In genomic region chr17:74631468-74632195, GRCh38 we compare ENCODE assay signal across 12 cellular contexts. TPM values are rescaled to one million over a fixed set of nuclear protein-coding genes. Genes with fewer than 3 reads are reported as not detected.
A peak's percentile ranks its signal among the peaks of the same experiment; 100 is the strongest.
DNase-seq lines count a peak whose midpoint lies in the region; ATAC-seq, FAIRE-seq and TF ChIP-seq lines count a peak whose summit lies in the region.
"Had no signal": no experiment of that assay in that cellular context is flagged by ENCODE, and none has a peak within 500 bp of the region (broad histone marks: within the 10 kb centered on the region; RNA-seq: fewer than 3 reads in every experiment).

No MANE protein-coding gene starts in this region.

- H3K56ac ChIP-seq in H1 (replicated peaks; ENCODE audit: insufficient read length, low read depth, low read length): no peak overlapping the region

- H3K36me3 ChIP-seq in H1 (ENCODE audit: control insufficient read depth in 2 of 4, insufficient read depth in 4 of 4, low read length in 3 of 4): no peaks in the 10 kb centered on the region
- no peaks in the 10 kb centered on the region for H3K36me3 ChIP-seq in breast epithelium

- H3K9me3 Mint-ChIP-seq in T-helper 2 cell treated with Interferon-gamma antibody and Interleukin-4, amounts not matched to agents 5 μg/mL and 100 μg/mL, for 36 hours: peaks cover 4% of the 10 kb centered on the region

- H3K79me2 ChIP-seq in H1 (ENCODE audit: control insufficient read depth in 1 of 2, insufficient read depth in 2 of 2, low read length in 2 of 2): no peaks in the 10 kb centered on the region

- no peaks in the 10 kb centered on the region for H3K9me3 ChIP-seq in H1 (ENCODE audit: insufficient read depth in 2 of 2, low read depth in 1 of 2, low read length in 1 of 2)
- peaks cover 0 to 6% of the 10 kb centered on the region in 2 donors for H3K9me3 ChIP-seq in breast epithelium

- H2BK120ac ChIP-seq in H1 (replicated peaks; ENCODE audit: low read depth, low read length): no peak overlapping the region

- no peaks in the 10 kb centered on the region for H3K79me1 ChIP-seq in H1 (ENCODE audit: low read depth, low read length)

- WGBS in H1 (ENCODE audit: extremely low coverage in 1 of 2, insufficient coverage in 1 of 2, insufficient read length in 1 of 2, insufficient replicate concordance in 2 of 2, low coverage in 1 of 2, low lambda C conversion rate in 2 of 2, missing lambda C conversion rate in 1 of 2), 2 experiments: 84% methylated on average over 7 of the region's 7 CpGs; no CpG with 5 or more reads in 1 of the 2 experiments

- POLR2A ChIA-PET in H1 (lab: Charles Lee; ENCODE audit: partially characterized antibody): no interaction called here

- intact Hi-C loops in breast epithelium (cut with DNase I; ENCODE audit: low total_unique reads): no loop called here

- H3K4me3 Mint-ChIP-seq in T-helper 2 cell treated with Interferon-gamma antibody and Interleukin-4, amounts not matched to agents 5 μg/mL and 100 μg/mL, for 36 hours: no peak overlapping the region

- CTCF ChIA-PET in H1 (lab: Charles Lee; ENCODE audit: partially characterized antibody): interaction anchor here (0.7 to 2.8 kb wide), 6 partner anchors 14 to 139 kb away, joined by 3 to 8 read pairs (median 4); partner anchors contain the start of gene RAB37

- no peak overlapping the region for H3K27ac Mint-ChIP-seq in T-helper 2 cell treated with Interferon-gamma antibody and Interleukin-4, amounts not matched to agents 5 μg/mL and 100 μg/mL, for 36 hours

- no peak overlapping the region for H4K91ac ChIP-seq in H1 (replicated peaks; ENCODE audit: insufficient read length, low read length)

- H3K4me1 Mint-ChIP-seq in T-helper 2 cell treated with Interferon-gamma antibody and Interleukin-4, amounts not matched to agents 5 μg/mL and 100 μg/mL, for 36 hours (ENCODE audit: low read depth): peaks cover 7% of the 10 kb centered on the region

- 0 out of 2 replicates have a peak overlapping the region, but pooled peaks have one; percentile 61 for H2BK20ac ChIP-seq in H1 (ENCODE audit: low read length)

- H3K36me3 Mint-ChIP-seq in T-helper 2 cell treated with Interferon-gamma antibody and Interleukin-4, amounts not matched to agents 5 μg/mL and 100 μg/mL, for 36 hours (ENCODE audit: low read depth): no peaks in the 10 kb centered on the region

- peak; percentile 37 for DNase-seq in GM03348 (ENCODE audit: low spot score)
- DNase-seq in NCI-H2227 treated with DMSO at 0.1 percent for 48 hours (lab: John Stamatoyannopoulos, UW): peak; percentile 30
- DNase-seq in H1 (ENCODE audit: low read depth in 1 of 2, low spot score in 2 of 2): no peak
- peak; percentile 20 for DNase-seq in putamen (ENCODE audit: low spot score)
- DNase-seq in T-helper 2 cell treated with Interferon-gamma antibody and Interleukin-4, amounts not matched to agents 5 μg/mL and 100 μg/mL, for 36 hours (ENCODE audit: low spot score): no peak
- no peak for DNase-seq in breast epithelium (ENCODE audit: low spot score in 2 of 2)
- no peak for DNase-seq in erythroblast (lab: John Stamatoyannopoulos, UW)
- DNase-seq: cortex of kidney had no signal

- ATAC-seq in HG03159 (IDR thresholded peaks at IDR 0.05; ENCODE audit: unreplicated experiment): no peak

- H4K20me1 ChIP-seq in H1 (replicated peaks in 1 of 2; ENCODE audit: control insufficient read depth in 1 of 2, insufficient read depth in 2 of 2, low read length in 2 of 2): no peaks in the 10 kb centered on the region

- no peak overlapping the region for H3K23ac ChIP-seq in H1 (ENCODE audit: insufficient read length)

- peaks cover 8 to 16% (median 11%) of the 10 kb centered on the region in 4 experiments for H3K4me1 ChIP-seq in H1 (replicated peaks in 1 of 4; ENCODE audit: control insufficient read depth in 3 of 4, insufficient read depth in 4 of 4, low read length in 3 of 4)
- no peaks in the 10 kb centered on the region for H3K4me1 ChIP-seq in breast epithelium

- peak overlapping the region; percentile 71 for H2BK5ac ChIP-seq in H1 (ENCODE audit: low read depth, low read length)

- no peak overlapping the region for H3K14ac ChIP-seq in H1 (ENCODE audit: insufficient read length)

- TF ChIP-seq POLR2A in H1 (IDR thresholded peaks at IDR 0.05; ENCODE audit: control extremely low read depth in 1 of 2, low read depth in 2 of 2, low read length in 2 of 2): no peak
- no peak for TF ChIP-seq POLR2A in breast epithelium (IDR thresholded peaks at IDR 0.05)
- no peak for TF ChIP-seq POLR2A in erythroblast (IDR thresholded peaks at IDR 0.05; ENCODE audit: low read length)

- no peak overlapping the region; the same call in 1 of the 2 replicates for H4K8ac ChIP-seq in H1 (ENCODE audit: extremely low read depth, insufficient read depth, low read length)

- H3K27me3 Mint-ChIP-seq in T-helper 2 cell treated with Interferon-gamma antibody and Interleukin-4, amounts not matched to agents 5 μg/mL and 100 μg/mL, for 36 hours (ENCODE audit: low read depth): peaks cover 57% of the 10 kb centered on the region

- FAIRE-seq in H1 (lab: Jason Lieb, UNC): no peak

- no peak for TF ChIP-seq RAD21 in H1 (IDR thresholded peaks at IDR 0.05 in 1 of 2, conservative IDR thresholded peaks at IDR 0.05 in 1 of 2; ENCODE audit: low read depth in 2 of 2, low read length in 2 of 2)

- no peak for TF ChIP-seq CTCF in H1 (IDR thresholded peaks at IDR 0.05; ENCODE audit: control extremely low read depth in 1 of 3, insufficient read depth in 1 of 3, low read depth in 1 of 3, low read length in 3 of 3)
- TF ChIP-seq CTCF in breast epithelium (IDR thresholded peaks at IDR 0.05): no peak

- H3K27ac ChIP-seq in H1 (ENCODE audit: low read depth, low read length): no peak overlapping the region; the same call in 1 of the 2 replicates
- H3K27ac ChIP-seq in breast epithelium: no peak overlapping the region

- H2AK5ac ChIP-seq in H1 (ENCODE audit: low read depth, low read length): no peak overlapping the region

- H2BK15ac ChIP-seq in H1 (ENCODE audit: low read length): no peak overlapping the region

- peak overlapping the region; percentile 89 for H3K18ac ChIP-seq in H1 (ENCODE audit: extremely low read depth, low read length)

- peak overlapping the region; percentile 37; the same call in 1 of the 2 replicates for H2AFZ ChIP-seq in H1 (ENCODE audit: low read length)

- H3K4me2 ChIP-seq in H1 (ENCODE audit: insufficient read depth in 1 of 2, low read depth in 2 of 2, low read length in 2 of 2): peak overlapping the region; percentile 20 to 32; a peak in 2 of 4 replicates

- H2BK12ac ChIP-seq in H1 (ENCODE audit: low read depth, low read length): peak overlapping the region; percentile 0; the same call in 1 of the 2 replicates

- H3K27me3 ChIP-seq in H1 (replicated peaks in 1 of 4; ENCODE audit: control insufficient read depth in 3 of 4, extremely low read depth in 1 of 4, insufficient read depth in 3 of 4, low read length in 3 of 4): no peaks in the 10 kb centered on the region; a peak in 1 of 7 replicates
- H3K27me3 ChIP-seq in breast epithelium: peaks cover 0 to 25% of the 10 kb centered on the region in 2 donors

- no peaks in the 10 kb centered on the region for H3K23me2 ChIP-seq in H1 (ENCODE audit: low read depth, low read length)

- no peak overlapping the region for H3K4ac ChIP-seq in H1 (replicated peaks; ENCODE audit: insufficient read length, low read depth, low read length)

- no peak overlapping the region for H3K4me3 ChIP-seq in H1 (ENCODE audit: extremely low read depth in 1 of 4, insufficient read depth in 2 of 4, low read depth in 3 of 4, low read length in 4 of 4)
- H3K4me3 ChIP-seq in breast epithelium: no peak overlapping the region
- H3K4me3 ChIP-seq: skin epidermis had no signal

- no peak overlapping the region for H3K9ac ChIP-seq in H1 (replicated peaks in 1 of 4; ENCODE audit: extremely low read depth in 1 of 4, low read depth in 3 of 4, low read length in 3 of 4)

- no peak overlapping the region for H4K5ac ChIP-seq in H1 (ENCODE audit: insufficient read length, low read depth, low read length)

- TF ChIP-seq EP300 in H1 (IDR thresholded peaks at IDR 0.05; ENCODE audit: borderline replicate concordance in 1 of 2, low read depth in 2 of 2, low read length in 2 of 2): no peak

TF ChIP-seq in H1, 55 proteins besides CTCF, POLR2A, EP300 and RAD21 (continues in another document):
- no peak for TF ChIP-seq GTF2F1 (IDR thresholded peaks at IDR 0.05; ENCODE audit: borderline replicate concordance, low read depth, low read length)
- TF ChIP-seq PHF8 (conservative IDR thresholded peaks at IDR 0.05; ENCODE audit: low read depth, low read length): no peak
- TF ChIP-seq E2F6 (IDR thresholded peaks at IDR 0.05): no peak
- TF ChIP-seq FOSL1 (IDR thresholded peaks at IDR 0.05; ENCODE audit: insufficient read depth, low read depth, low read length): no peak
- TF ChIP-seq RFX5 (IDR thresholded peaks at IDR 0.05; ENCODE audit: borderline replicate concordance, low read depth, low read length): no peak
- no peak for TF ChIP-seq POLR2AphosphoS5 (IDR thresholded peaks at IDR 0.05; ENCODE audit: low read depth, low read length)
- no peak for TF ChIP-seq ASH2L (IDR thresholded peaks at IDR 0.05; ENCODE audit: low read length)

RNA-seq across cellular contexts. Expression of gene CD300E, which starts 8.1 kb away (rescaled TPM):
- total RNA-seq in H1 (2021; fragmentation: NEBNext Ultra II Directional; extraction: Animal tissue kit (Norgen Biotek cat#: 25700)): not detected in 2 replicates
- not detected in 2 replicates for polyA plus RNA-seq in H1 (2011; rRNA removed)
- not detected for polyA plus RNA-seq in H1 (2011; cell fraction: cytosol; rRNA removed)
- polyA plus RNA-seq in H1 (2011; cell fraction: nucleus; rRNA removed): not detected
- polyA plus RNA-seq in H1 (2012, experiment 1 of 2): not detected in 4 replicates
- not detected for polyA plus RNA-seq in H1 (2012, experiment 2 of 2)
- not detected for polyA plus RNA-seq in H1 (2013, experiment 1 of 2)
- not detected for polyA plus RNA-seq in H1 (2013, experiment 2 of 2)
- polyA minus RNA-seq in H1 (2011; rRNA and poly(A)+ RNA removed): not detected in 2 replicates
- not detected for polyA minus RNA-seq in H1 (2011; cell fraction: cytosol; rRNA and poly(A)+ RNA removed)
- not detected for polyA minus RNA-seq in H1 (2011; cell fraction: nucleus; rRNA and poly(A)+ RNA removed)
- total RNA-seq in breast epithelium: under 1 TPM; under 0.01 to 0.32 (median 0.29) TPM
- total RNA-seq: kidney epithelial cell had no signal

RNA-seq across cellular contexts. Expression of gene CD300LD, which starts 39.5 kb away (rescaled TPM):
- not detected in 2 replicates for total RNA-seq in H1 (2021; fragmentation: NEBNext Ultra II Directional; extraction: Animal tissue kit (Norgen Biotek cat#: 25700))
- polyA plus RNA-seq in H1 (2011; rRNA removed): not detected in 2 replicates
- not detected for polyA plus RNA-seq in H1 (2011; cell fraction: cytosol; rRNA removed)
- not detected for polyA plus RNA-seq in H1 (2011; cell fraction: nucleus; rRNA removed)
- polyA plus RNA-seq in H1 (2012, experiment 1 of 2): not detected in 4 replicates
- polyA plus RNA-seq in H1 (2012, experiment 2 of 2): not detected
- polyA plus RNA-seq in H1 (2013, experiment 1 of 2): not detected
- polyA plus RNA-seq in H1 (2013, experiment 2 of 2): not detected
- polyA minus RNA-seq in H1 (2011; rRNA and poly(A)+ RNA removed): not detected in 2 replicates
- not detected for polyA minus RNA-seq in H1 (2011; cell fraction: cytosol; rRNA and poly(A)+ RNA removed)
- polyA minus RNA-seq in H1 (2011; cell fraction: nucleus; rRNA and poly(A)+ RNA removed): not detected
- total RNA-seq in breast epithelium: not detected
- total RNA-seq: kidney epithelial cell, temporal lobe had no signal

Comparison
In these comparisons a context has a peak if more than half of its experiments do, and no peak if none do; other contexts are left out.
1. DNase-seq: peak in GM03348 (single experiment), NCI-H2227 treated with DMSO at 0.1 percent for 48 hours (single experiment) and putamen (single experiment); none in H1 (0 of 2), T-helper 2 cell treated with Interferon-gamma antibody and Interleukin-4, amounts not matched to agents 5 μg/mL and 100 μg/mL, for 36 hours (single experiment), breast epithelium (0 of 2) and erythroblast (0 of 2).